11 cellular contexts compared by ENCODE assay signal in the genomic region with DNA sequence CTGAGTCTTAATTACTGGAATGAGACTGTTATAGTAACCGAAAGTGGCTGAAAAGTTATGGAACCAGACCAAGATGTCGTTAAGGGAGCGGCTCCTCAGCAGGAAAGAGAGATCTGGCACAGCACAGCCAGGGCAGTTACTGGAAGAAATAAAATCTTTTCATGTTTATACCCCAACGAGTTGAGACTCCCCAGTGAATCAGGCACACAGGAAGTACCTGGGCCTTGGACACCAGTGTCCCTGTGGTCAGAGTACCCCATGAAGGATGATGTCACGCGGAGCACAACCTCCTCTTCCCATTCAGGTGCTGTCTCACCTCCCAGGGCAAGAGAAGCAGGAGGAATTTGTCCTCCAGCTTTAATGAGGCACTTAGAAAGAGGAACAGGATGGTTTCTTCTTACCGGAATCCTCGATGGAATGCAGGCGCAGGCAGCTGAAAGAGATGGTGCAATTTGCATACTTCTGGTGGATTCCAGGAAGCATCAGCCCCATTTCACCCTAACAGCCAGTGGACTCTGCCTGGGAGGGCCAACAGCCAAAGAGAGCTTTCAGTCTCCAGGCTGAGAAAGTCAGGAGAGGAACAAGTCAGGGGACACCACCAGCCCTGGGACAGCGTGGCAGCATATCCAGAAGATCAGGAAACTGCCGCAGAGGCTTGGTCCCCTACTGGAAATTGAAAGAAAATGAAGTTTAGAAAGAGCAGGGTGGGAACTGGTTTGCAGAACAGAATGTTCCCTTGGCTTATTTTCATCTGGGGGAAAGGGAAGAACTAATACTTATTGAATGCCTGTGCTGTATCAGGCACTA. TPM values are rescaled to one million over a fixed set of nuclear protein-coding genes. Genes with fewer than 3 reads are reported as not detected.
DNase-seq lines count a peak whose midpoint lies in the region; ATAC-seq and TF ChIP-seq lines count a peak whose summit lies in the region.
"Had no signal": no experiment of that assay in that cellular context is flagged by ENCODE, and none has a peak within 500 bp of the region (broad histone marks: within the 10 kb centered on the region; RNA-seq: fewer than 3 reads in every experiment).

No MANE protein-coding gene starts in this region.

- POLR2A ChIA-PET in RWPE1 (lab: Yijun Ruan, JAX; ENCODE audit: low non-redundant PET), result no interaction called here

- H3K4me3 ChIP-seq in fibroblast of mammary gland (ENCODE audit: control insufficient read depth, low read depth, low read length) (peak overlapping the region; percentile 31), upper lobe of right lung (peak overlapping the region; percentile 25)
- H3K4me3 ChIP-seq: GM12878 had no signal

- peaks cover 28% of the 10 kb centered on the region for H3K4me1 ChIP-seq in upper lobe of right lung

- H3K36me3 ChIP-seq in upper lobe of right lung, result no peaks in the 10 kb centered on the region

- CTCF ChIA-PET in RWPE1 (lab: Yijun Ruan, JAX), result interaction anchor here (0.6 to 2.5 kb wide), 5 partner anchors 9 to 1778 kb away, joined by 3 to 6 read pairs (median 4); no protein-coding TSS in a partner anchor

- peak; percentile 84 for ATAC-seq in upper lobe of right lung
- no peak for ATAC-seq in HG03135 (IDR thresholded peaks at IDR 0.05; ENCODE audit: unreplicated experiment)
- ATAC-seq in GM21717 (IDR thresholded peaks at IDR 0.05; ENCODE audit: unreplicated experiment), result no peak
- ATAC-seq: GM12878 had no signal

- H3K27ac ChIP-seq in RWPE1 (peak overlapping the region; percentile 65), upper lobe of right lung (peak overlapping the region; percentile 91)

- TF ChIP-seq CTCF in RWPE1 (conservative IDR thresholded peaks at IDR 0.05; ENCODE audit: low read depth), result no peak
- peak; percentile 15 for TF ChIP-seq CTCF in fibroblast of mammary gland (conservative IDR thresholded peaks at IDR 0.05; ENCODE audit: control insufficient read depth, insufficient read depth, low read depth, low read length)
- TF ChIP-seq CTCF in upper lobe of right lung (IDR thresholded peaks at IDR 0.05), result peak; percentile 29

- H3K9me3 ChIP-seq in upper lobe of right lung, result no peaks in the 10 kb centered on the region

- H3K27me3 ChIP-seq in upper lobe of right lung, result no peaks in the 10 kb centered on the region

- intact Hi-C loops in upper lobe of right lung (cut with DNase I), result no loop called here

- DNase-seq in RWPE1 (ENCODE audit: low spot score) (peak; percentile 18), fibroblast of mammary gland (ENCODE audit: low read depth) (peak; percentile 79), mucosa of gallbladder (ENCODE audit: low spot score) (peak; percentile 57), upper lobe of right lung (peak; percentile 78), NCI-H1694 treated with DMSO at 0.1 percent for 48 hours (lab: John Stamatoyannopoulos, UW) (no peak), SKM-1 treated with dmso at 0.1 percent for 144 hours (lab: John Stamatoyannopoulos, UW; ENCODE audit: unreplicated experiment) (no peak)
- DNase-seq: foreskin melanocyte, NCI-H526 treated with DMSO at 0.1 percent for 48 hours had no signal

RNA-seq across cellular contexts. Expression of gene CTTNBP2NL, which starts 35.9 kb away (rescaled TPM):
- total RNA-seq in mucosa of gallbladder, result 56.0 TPM
- total RNA-seq in upper lobe of right lung, result 59.4 TPM

Comparison
In these comparisons a context has a peak if more than half of its experiments do, and no peak if none do; other contexts are left out.
1. DNase-seq: peak in RWPE1 (single experiment), fibroblast of mammary gland (single experiment), mucosa of gallbladder (single experiment) and upper lobe of right lung (single experiment); none in NCI-H1694 treated with DMSO at 0.1 percent for 48 hours (single experiment) and SKM-1 treated with dmso at 0.1 percent for 144 hours (single experiment).